Comparison of ENCODE assay signal across 10 cellular contexts in the genomic region with DNA sequence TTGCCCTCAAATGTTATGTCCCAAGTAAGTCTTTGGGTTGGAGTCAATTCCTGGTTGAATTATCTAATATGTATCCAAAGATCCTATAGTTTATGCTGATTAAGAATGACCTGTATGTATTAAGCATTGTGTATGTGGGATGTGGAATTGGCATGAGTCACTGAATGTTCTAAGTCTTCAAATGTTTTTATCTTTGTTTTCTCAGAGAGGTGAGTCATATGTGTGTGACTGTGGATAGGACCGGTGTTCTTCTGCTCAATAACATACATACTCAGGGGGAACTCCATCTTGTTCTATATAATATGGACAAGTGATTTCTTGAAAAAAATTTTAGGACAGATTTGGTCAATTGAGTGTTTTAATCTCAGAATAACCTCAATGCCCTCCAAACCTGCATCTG. TPM values are rescaled to one million over a fixed set of nuclear protein-coding genes. Genes with fewer than 3 reads are reported as not detected.
DNase-seq lines count a peak whose midpoint lies in the region; ATAC-seq and TF ChIP-seq lines count a peak whose summit lies in the region.
"Had no signal": no experiment of that assay in that cellular context is flagged by ENCODE, and none has a peak within 500 bp of the region (broad histone marks: within the 10 kb centered on the region; RNA-seq: fewer than 3 reads in every experiment).

No MANE protein-coding gene starts in this region.

- peak; percentile 20 for DNase-seq in HFF-Myc (ENCODE audit: extremely low read depth, low read depth)
- peak; percentile 90 for DNase-seq in amniotic epithelial cell (ENCODE audit: low read depth)
- peak; percentile 74 to 87 for DNase-seq in foreskin fibroblast
- DNase-seq in stromal cell of bone marrow (ENCODE audit: low read depth), result peak; percentile 33
- DNase-seq in tibial nerve (ENCODE audit: low spot score in 2 of 2), result no peak
- DNase-seq: activated CD8-positive, alpha-beta memory T cell treated with anti-CD3 and anti-CD28 coated beads for 24 hours; dorsolateral prefrontal cortex; retina had no signal

- WGBS in tibial nerve, 2 donors, result 66 to 81% methylated on average over 1 of the region's 1 CpG

- H3K27me3 ChIP-seq in tibial nerve, result no peaks in the 10 kb centered on the region
- H3K27me3 ChIP-seq: dorsolateral prefrontal cortex had no signal

- TF ChIP-seq POLR2A in tibial nerve (IDR thresholded peaks at IDR 0.05), result no peak

- no peaks in the 10 kb centered on the region for H3K4me1 ChIP-seq in tibial nerve

- TF ChIP-seq CTCF in HFF-Myc (IDR thresholded peaks at IDR 0.05; ENCODE audit: low read depth, low read length, missing control alignments), result no peak
- no peak for TF ChIP-seq CTCF in foreskin fibroblast (IDR thresholded peaks at IDR 0.05; ENCODE audit: low read depth, low read length)
- no peak for TF ChIP-seq CTCF in tibial nerve (IDR thresholded peaks at IDR 0.05)

- H3K4me3 ChIP-seq in HFF-Myc (replicated peaks; ENCODE audit: low read depth, low read length) (no peak overlapping the region), foreskin fibroblast (ENCODE audit: low read depth in 1 of 2, low read length in 2 of 2) (no peak overlapping the region), tibial nerve (no peak overlapping the region)
- H3K4me3 ChIP-seq: dorsolateral prefrontal cortex had no signal

- no peaks in the 10 kb centered on the region for H3K36me3 ChIP-seq in tibial nerve

- no peak for TF ChIP-seq EP300 in tibial nerve (IDR thresholded peaks at IDR 0.05)

- H3K27ac ChIP-seq in tibial nerve, result no peak overlapping the region
- H3K27ac ChIP-seq: dorsolateral prefrontal cortex had no signal

- ATAC-seq in HG03469 (IDR thresholded peaks at IDR 0.05; ENCODE audit: unreplicated experiment) (no peak), HG02885 (IDR thresholded peaks at IDR 0.05; ENCODE audit: poor library complexity, unreplicated experiment) (no peak)

- no peaks in the 10 kb centered on the region for H3K9me3 ChIP-seq in tibial nerve

RNA-seq across cellular contexts. Expression of a gene that starts 57.9 kb away (rescaled TPM):
- total RNA-seq in tibial nerve, result 10 to 100 TPM; 32.0 to 60.5 (median 35.8) TPM

Comparison
In these comparisons a context has a peak if more than half of its experiments do, and no peak if none do; other contexts are left out.
1. DNase-seq: peak in HFF-Myc (single experiment), amniotic epithelial cell (single experiment), foreskin fibroblast (2 of 2) and stromal cell of bone marrow (single experiment); none in tibial nerve (0 of 2).